Comparison of ENCODE assay signal across 1 cellular context in genomic region chrX:132940727-132941162, GRCh38.
TF ChIP-seq lines count a peak whose summit lies in the region.

No MANE protein-coding gene starts in this region.

TF ChIP-seq in GM23338, 12 proteins besides CTCF, POLR2A, EP300 and RAD21 (continued from another document):
- TF ChIP-seq ZNF462 (CRISPR knock-in tag; IDR thresholded peaks at IDR 0.05), result no peak
- TF ChIP-seq REST (IDR thresholded peaks at IDR 0.05; ENCODE audit: unreplicated experiment), result no peak
- TF ChIP-seq JUNB (IDR thresholded peaks at IDR 0.05; ENCODE audit: unreplicated experiment), result no peak
- no peak for TF ChIP-seq STAT1 (IDR thresholded peaks at IDR 0.05; ENCODE audit: unreplicated experiment)
- TF ChIP-seq POLR2AphosphoS5 (IDR thresholded peaks at IDR 0.05; ENCODE audit: low read depth), result no peak
TF ChIP-seq in GM23338: peak in this region for 0.
